In the genomic region with DNA sequence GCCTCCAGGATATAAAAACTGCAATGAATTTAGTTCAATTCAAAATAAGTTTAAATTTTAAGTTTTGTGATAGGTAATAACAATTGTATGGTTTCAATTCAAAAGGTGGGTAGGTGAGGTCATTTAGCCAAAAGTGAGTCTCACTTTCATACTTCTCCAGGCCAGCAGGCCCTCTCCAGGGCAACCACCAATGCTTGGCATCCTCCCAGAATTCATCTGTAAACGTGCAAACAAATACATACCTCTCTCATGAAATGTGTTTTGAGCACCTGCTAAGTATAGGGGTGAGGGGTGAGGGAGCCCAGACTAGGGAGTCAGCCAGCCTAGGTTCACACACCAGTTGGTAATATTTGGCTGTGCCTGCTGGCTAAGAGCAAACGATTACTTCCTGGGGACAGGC, we compare ENCODE assay signal across 17 cellular contexts. TPM values are rescaled to one million over a fixed set of nuclear protein-coding genes. Genes with fewer than 3 reads are reported as not detected.
DNase-seq lines count a peak whose midpoint lies in the region; ATAC-seq lines count a peak whose summit lies in the region.
"Had no signal": no experiment of that assay in that cellular context is flagged by ENCODE, and none has a peak within 500 bp of the region (broad histone marks: within the 10 kb centered on the region; RNA-seq: fewer than 3 reads in every experiment).

No MANE protein-coding gene starts in this region.

- peak; percentile 86 for ATAC-seq in GM18498 (IDR thresholded peaks at IDR 0.05; ENCODE audit: unreplicated experiment)
- ATAC-seq in GM21360 (IDR thresholded peaks at IDR 0.05; ENCODE audit: unreplicated experiment): peak; percentile 38
- ATAC-seq in activated T-helper 17 cell treated with anti-CD3 and anti-CD28 coated beads, Interleukin-2, amount 50 U/mL, for 72 hours (replicated peaks): peak; percentile 16
- no peak for ATAC-seq in GM21528 (IDR thresholded peaks at IDR 0.05; ENCODE audit: low FRiP score, unreplicated experiment)
- ATAC-seq: stimulated activated memory B cell treated with anti-CD40 and anti-IgM and Interleukin-4, amounts not matched to agents 10 μg/mL and 1 μg/mL and 100 μg/mL, for 72 hours had no signal

- peak; percentile 88 for DNase-seq in NCI-H2029 (lab: John Stamatoyannopoulos, UW)
- DNase-seq in stimulated activated CD4-positive, alpha-beta T cell treated with anti-CD3 and anti-CD28 coated beads, Interleukin-12 subunit alpha, Interleukin-12 subunit beta, amount 100 ng/mL, for 4 hours: no peak
- no peak for DNase-seq in G401 (ENCODE audit: low spot score)
- DNase-seq: activated CD4-positive, alpha-beta T cell treated with anti-CD3 and anti-CD28 coated beads, Interleukin-2, amount 10 ng/mL, durations not matched to agents 7 days and 5 days; activated naive CD4-positive, alpha-beta T cell treated with anti-CD3 and anti-CD28 coated beads, Interleukin-2, amount 10 ng/mL, durations not matched to agents 7 days and 5 days; GM23248; islet precursor cell; mesenchymal stem cell; NCI-H146; nephron progenitor cell; thyroid gland had no signal

- H3K4me1 Mint-ChIP-seq in activated T-helper 17 cell treated with anti-CD3 and anti-CD28 coated beads, Interleukin-2, amount 50 U/mL, for 72 hours: peaks cover 5% of the 10 kb centered on the region
- H3K4me1 Mint-ChIP-seq: nephron progenitor cell had no signal

- H3K4me3 Mint-ChIP-seq in activated T-helper 17 cell treated with anti-CD3 and anti-CD28 coated beads, Interleukin-2, amount 50 U/mL, for 72 hours: no peak overlapping the region
- H3K4me3 Mint-ChIP-seq: activated CD4-positive, alpha-beta T cell treated with anti-CD3 and anti-CD28 coated beads, Interleukin-2, amount 10 ng/mL, durations not matched to agents 7 days and 5 days; activated naive CD4-positive, alpha-beta T cell treated with anti-CD3 and anti-CD28 coated beads, Interleukin-2, amount 10 ng/mL, durations not matched to agents 7 days and 5 days; B cell; nephron progenitor cell; stimulated activated memory B cell treated with anti-CD40 and anti-IgM and Interleukin-4, amounts not matched to agents 10 μg/mL and 1 μg/mL and 100 μg/mL, for 72 hours had no signal

- no peak overlapping the region for H3K27ac Mint-ChIP-seq in activated T-helper 17 cell treated with anti-CD3 and anti-CD28 coated beads, Interleukin-2, amount 50 U/mL, for 72 hours
- H3K27ac Mint-ChIP-seq: activated CD4-positive, alpha-beta T cell treated with anti-CD3 and anti-CD28 coated beads, Interleukin-2, amount 10 ng/mL, durations not matched to agents 7 days and 5 days; activated naive CD4-positive, alpha-beta T cell treated with anti-CD3 and anti-CD28 coated beads, Interleukin-2, amount 10 ng/mL, durations not matched to agents 7 days and 5 days; B cell; nephron progenitor cell; stimulated activated memory B cell treated with anti-CD40 and anti-IgM and Interleukin-4, amounts not matched to agents 10 μg/mL and 1 μg/mL and 100 μg/mL, for 72 hours had no signal

- in situ Hi-C loops in G401 (cut with HindIII; ENCODE audit: low sequenced_read_pairs): no loop called here

- no peaks in the 10 kb centered on the region for H3K36me3 Mint-ChIP-seq in activated T-helper 17 cell treated with anti-CD3 and anti-CD28 coated beads, Interleukin-2, amount 50 U/mL, for 72 hours (ENCODE audit: low read depth)
- H3K36me3 Mint-ChIP-seq: activated naive CD4-positive, alpha-beta T cell treated with anti-CD3 and anti-CD28 coated beads, Interleukin-2, amount 10 ng/mL, durations not matched to agents 7 days and 5 days; stimulated activated memory B cell treated with anti-CD40 and anti-IgM and Interleukin-4, amounts not matched to agents 10 μg/mL and 1 μg/mL and 100 μg/mL, for 72 hours had no signal

- H3K27me3 Mint-ChIP-seq in activated T-helper 17 cell treated with anti-CD3 and anti-CD28 coated beads, Interleukin-2, amount 50 U/mL, for 72 hours: no peaks in the 10 kb centered on the region
- H3K27me3 Mint-ChIP-seq: activated CD4-positive, alpha-beta T cell treated with anti-CD3 and anti-CD28 coated beads, Interleukin-2, amount 10 ng/mL, durations not matched to agents 7 days and 5 days; B cell; stimulated activated memory B cell treated with anti-CD40 and anti-IgM and Interleukin-4, amounts not matched to agents 10 μg/mL and 1 μg/mL and 100 μg/mL, for 72 hours had no signal

- no peaks in the 10 kb centered on the region for H3K9me3 Mint-ChIP-seq in activated T-helper 17 cell treated with anti-CD3 and anti-CD28 coated beads, Interleukin-2, amount 50 U/mL, for 72 hours

RNA-seq across cellular contexts. Expression of gene RBSN, which starts 22.0 kb away (rescaled TPM):
- total RNA-seq in activated T-helper 17 cell treated with anti-CD3 and anti-CD28 coated beads, Interleukin-2, amount 50 U/mL, for 72 hours: 10 to 100 TPM; 15.9 to 19.0 TPM
- 21.7 and 23.3 TPM in 2 replicates for total RNA-seq in G401 (2014; rRNA removed; shearing (Covaris generic))

RNA-seq across cellular contexts. Expression of gene MRPS25, which starts 55.9 kb away (rescaled TPM):
- total RNA-seq in activated T-helper 17 cell treated with anti-CD3 and anti-CD28 coated beads, Interleukin-2, amount 50 U/mL, for 72 hours: 10 to 100 TPM; 43.7 to 80.5 TPM
- total RNA-seq in G401 (2014; rRNA removed; shearing (Covaris generic)): 29.8 and 46.4 TPM in 2 replicates
